In genomic region chr18:50558948-50559749, GRCh38 we compare ENCODE assay signal across 11 cellular contexts. TPM values are rescaled to one million over a fixed set of nuclear protein-coding genes. Genes with fewer than 3 reads are reported as not detected.
DNase-seq lines count a peak whose midpoint lies in the region; ATAC-seq and TF ChIP-seq lines count a peak whose summit lies in the region.
"Had no signal": no experiment of that assay in that cellular context is flagged by ENCODE, and none has a peak within 500 bp of the region (broad histone marks: within the 10 kb centered on the region; RNA-seq: fewer than 3 reads in every experiment).

No MANE protein-coding gene starts in this region.

- no peak for TF ChIP-seq CTCF in cardiac muscle cell (IDR thresholded peaks at IDR 0.05; ENCODE audit: low read depth, low read length)
- TF ChIP-seq CTCF in coronary artery (IDR thresholded peaks at IDR 0.05), result no peak

- H3K4me3 ChIP-seq in cardiac muscle cell (peak overlapping the region; percentile 76), coronary artery (peak overlapping the region; percentile 77), aorta (ENCODE audit: low read length in 2 of 2) (peak overlapping the region; percentile 31 to 90)

- H3K27ac ChIP-seq in cardiac muscle cell (peak overlapping the region; percentile 21), coronary artery (peak overlapping the region; percentile 80 to 81), aorta (ENCODE audit: low read depth in 1 of 2, low read length in 2 of 2) (peak overlapping the region in 1 of 2 donors; percentile 3)

- no peak overlapping the region for H3K27ac Mint-ChIP-seq in naive B cell
- H3K27ac Mint-ChIP-seq: natural killer cell treated with Interleukin-12 subunit alpha and Interleukin-12 subunit beta and Interleukin-15 and Interleukin-18, amount 100 ng/mL, for 72 hours had no signal

- H3K4me1 Mint-ChIP-seq in naive B cell, result peaks cover 0 to 13% (median 4%) of the 10 kb centered on the region in 3 donors

- WGBS in aorta, 2 donors, result 10 to 13% methylated on average over 37 to 52 of the region's 52 CpGs

- peaks cover 67 to 79% (median 68%) of the 10 kb centered on the region in 3 donors for H3K27me3 Mint-ChIP-seq in naive B cell

- H3K9me3 Mint-ChIP-seq in naive B cell, result peaks cover 8 to 28% (median 25%) of the 10 kb centered on the region in 7 donors

- intact Hi-C loops in cardiac septum (cut with DNase I) (no loop called here), aorta (cut with DNase I) (loop anchor here in 1 of 2 donors (5.0 to 10.0 kb wide), 2 partner anchors 93 to 156 kb away; no protein-coding TSS in a partner anchor)

- H3K27me3 ChIP-seq in cardiac muscle cell (peaks cover 2% of the 10 kb centered on the region), aorta (ENCODE audit: control insufficient read depth in 1 of 2, insufficient read depth in 2 of 2, low read length in 1 of 2) (peaks cover 0 to 3% of the 10 kb centered on the region in 2 donors)

- H3K36me3 Mint-ChIP-seq in naive B cell, result peaks cover 5 to 16% of the 10 kb centered on the region in 2 donors

- DNase-seq in cardiac muscle cell (ENCODE audit: low read depth in 1 of 2, low spot score in 1 of 2) (peak in 1 of 2 donors; percentile 43), cardiac septum (ENCODE audit: low spot score) (no peak), coronary artery (ENCODE audit: low spot score) (no peak), naive B cell (no peak), aorta (peak in 1 of 2 donors; percentile 76), NCI-H2196 (lab: John Stamatoyannopoulos, UW; ENCODE audit: unreplicated experiment) (no peak), cortex of kidney (lab: John Stamatoyannopoulos, UW) (no peak)
- DNase-seq: effector CD8-positive, alpha-beta T cell had no signal

- H3K4me1 ChIP-seq in cardiac muscle cell (ENCODE audit: low read depth), result peaks cover 18% of the 10 kb centered on the region
- no peaks in the 10 kb centered on the region for H3K4me1 ChIP-seq in aorta (ENCODE audit: control insufficient read depth in 1 of 2, insufficient read depth in 2 of 2, low read length in 2 of 2)

- ATAC-seq in naive B cell (ENCODE audit: low read depth in 2 of 2) (no peak), aorta (ENCODE audit: low FRiP score) (peak; percentile 10), HG02973 (IDR thresholded peaks at IDR 0.05; ENCODE audit: unreplicated experiment) (no peak)

- H3K36me3 ChIP-seq in cardiac muscle cell (no peaks in the 10 kb centered on the region), aorta (ENCODE audit: control insufficient read depth in 1 of 2, insufficient read depth in 2 of 2, low read length in 1 of 2) (no peaks in the 10 kb centered on the region)

- peak overlapping the region; percentile 24 to 84 (median 74) for H3K4me3 Mint-ChIP-seq in naive B cell
- H3K4me3 Mint-ChIP-seq: natural killer cell treated with Interleukin-12 subunit alpha and Interleukin-12 subunit beta and Interleukin-15 and Interleukin-18, amount 100 ng/mL, for 72 hours had no signal

- H3K9me3 ChIP-seq in cardiac muscle cell (ENCODE audit: low read depth) (no peaks in the 10 kb centered on the region), aorta (ENCODE audit: control insufficient read depth, low read length) (peaks cover 7% of the 10 kb centered on the region)

RNA-seq across cellular contexts. Expression of gene MAPK4, which starts 0.7 kb away (rescaled TPM):
- 62.3 and 68.9 TPM in 2 replicates for total RNA-seq in cardiac muscle cell
- polyA plus RNA-seq in cardiac muscle cell, result 36.9 and 45.4 TPM in 2 replicates
- 38.2 TPM for total RNA-seq in cardiac septum
- polyA plus RNA-seq in naive B cell (ENCODE audit: low read depth in 6 of 6), result not detected
- total RNA-seq in aorta, result 1 to 10 TPM; 1.7 to 4.2 TPM
- 1 to 10 TPM; 1.1 to 1.3 TPM for polyA plus RNA-seq in aorta
- total RNA-seq: LHCN-M2; natural killer cell treated with Interleukin-12 subunit alpha and Interleukin-12 subunit beta and Interleukin-15 and Interleukin-18, amount 100 ng/mL, for 72 hours had no signal
